ENCODE assay signal across 8 cellular contexts in the genomic region with DNA sequence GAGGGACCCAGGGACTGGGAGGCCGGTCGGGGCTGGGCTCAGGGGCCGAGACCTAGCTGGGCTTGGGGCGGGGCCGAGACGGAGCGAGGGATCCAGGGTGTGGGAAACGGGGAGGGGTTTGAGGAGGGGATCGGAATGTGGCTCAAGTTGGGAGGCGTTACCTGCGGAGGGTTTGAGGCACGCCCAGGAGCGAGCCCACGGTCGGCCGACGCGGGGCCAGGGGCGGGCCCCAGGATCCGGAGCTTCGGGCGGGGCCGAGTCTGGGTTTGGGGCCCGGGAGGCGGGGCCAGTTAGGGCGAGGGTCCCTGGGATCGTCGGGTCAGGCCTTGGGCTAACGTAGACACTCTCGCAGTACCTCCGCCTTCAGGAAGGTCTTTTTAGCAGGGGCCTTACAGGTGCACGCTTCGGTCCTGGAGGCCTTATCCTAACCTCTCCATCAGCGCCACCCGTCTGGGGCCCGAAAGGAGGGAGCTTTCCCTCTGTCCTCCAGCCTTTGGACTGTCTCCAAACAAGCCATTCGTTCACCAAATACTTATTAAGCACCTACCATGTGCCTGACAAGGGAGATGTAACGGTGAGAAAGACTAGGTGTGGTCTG.
A peak's percentile ranks its signal among the peaks of the same experiment; 100 is the strongest.
DNase-seq lines count a peak whose midpoint lies in the region; TF ChIP-seq lines count a peak whose summit lies in the region.
"Not testable (repeated sequence)": the region's sequence is repeated elsewhere in the genome, so short reads cannot be mapped to it uniquely, and the experiment has no call there.

No MANE protein-coding gene starts in this region.

- H3K27ac ChIP-seq in 22Rv1 (peak overlapping the region; percentile 52), dorsolateral prefrontal cortex (peak overlapping the region in 51 of 59 donors; percentile 12 to 94 (median 85))

- H3K27ac Mint-ChIP-seq in activated CD4-positive, alpha-beta memory T cell treated with anti-CD3 and anti-CD28 coated beads, Interleukin-2, amount 10 ng/mL, durations not matched to agents 7 days and 5 days, result peak overlapping the region; percentile 99
- peak overlapping the region; percentile 93 for H3K27ac Mint-ChIP-seq in progenitor cell of endocrine pancreas

- DNase-seq in GM10248 (ENCODE audit: extremely low spot score) (peak; percentile 51), HuH-7.5 (ENCODE audit: low spot score) (peak; percentile 18), NCI-H82 (lab: John Stamatoyannopoulos, UW) (peak; percentile 4), dorsolateral prefrontal cortex (peak in 1 of 10 donors; percentile 29), iris pigment epithelial cell (ENCODE audit: low read depth) (peak; percentile 12), progenitor cell of endocrine pancreas (ENCODE audit: low spot score, unreplicated experiment) (peak; percentile 95)
- not testable (repeated sequence) for DNase-seq in activated CD4-positive, alpha-beta memory T cell treated with anti-CD3 and anti-CD28 coated beads, Interleukin-2, amount 10 ng/mL, durations not matched to agents 7 days and 5 days

- H3K4me3 Mint-ChIP-seq in activated CD4-positive, alpha-beta memory T cell treated with anti-CD3 and anti-CD28 coated beads, Interleukin-2, amount 10 ng/mL, durations not matched to agents 7 days and 5 days, result peak overlapping the region; percentile 96
- H3K4me3 Mint-ChIP-seq in progenitor cell of endocrine pancreas (ENCODE audit: low read depth), result peak overlapping the region; percentile 97

- not testable (repeated sequence) for H3K27me3 ChIP-seq in dorsolateral prefrontal cortex

- H3K27me3 Mint-ChIP-seq in activated CD4-positive, alpha-beta memory T cell treated with anti-CD3 and anti-CD28 coated beads, Interleukin-2, amount 10 ng/mL, durations not matched to agents 7 days and 5 days; progenitor cell of endocrine pancreas: not testable (repeated sequence)

- H3K4me1 Mint-ChIP-seq in activated CD4-positive, alpha-beta memory T cell treated with anti-CD3 and anti-CD28 coated beads, Interleukin-2, amount 10 ng/mL, durations not matched to agents 7 days and 5 days, result peaks cover 16% of the 10 kb centered on the region
- not testable (repeated sequence) for H3K4me1 Mint-ChIP-seq in progenitor cell of endocrine pancreas (ENCODE audit: low read depth)

- TF ChIP-seq CTCF in 22Rv1 (IDR thresholded peaks at IDR 0.05); GM10248 (IDR thresholded peaks at IDR 0.05; ENCODE audit: control extremely low read depth, extremely low read depth, low read depth, missing control alignments); dorsolateral prefrontal cortex (IDR thresholded peaks at IDR 0.05 in 54 of 56, conservative IDR thresholded peaks at IDR 0.05 in 2 of 56; ENCODE audit: low read depth in 1 of 56, partially characterized antibody in 56 of 56); progenitor cell of endocrine pancreas (IDR thresholded peaks at IDR 0.05; ENCODE audit: unreplicated experiment): not testable (repeated sequence)

- intact Hi-C loops in dorsolateral prefrontal cortex (cut with DNase I), result loop anchor here (5.0 to 10.0 kb wide), 2 partner anchors 146 to 209 kb away; no protein-coding TSS in a partner anchor

- H3K4me3 ChIP-seq in dorsolateral prefrontal cortex, result peak overlapping the region; percentile 45 to 89 (median 75)

- H3K9me3 Mint-ChIP-seq in activated CD4-positive, alpha-beta memory T cell treated with anti-CD3 and anti-CD28 coated beads, Interleukin-2, amount 10 ng/mL, durations not matched to agents 7 days and 5 days; progenitor cell of endocrine pancreas (ENCODE audit: low read depth): not testable (repeated sequence)

- H3K36me3 Mint-ChIP-seq in activated CD4-positive, alpha-beta memory T cell treated with anti-CD3 and anti-CD28 coated beads, Interleukin-2, amount 10 ng/mL, durations not matched to agents 7 days and 5 days (ENCODE audit: low read depth); progenitor cell of endocrine pancreas (ENCODE audit: insufficient read depth): not testable (repeated sequence)

- CTCF ChIA-PET in GM10248 (lab: Yijun Ruan, JAX); activated CD4-positive, alpha-beta memory T cell treated with anti-CD3 and anti-CD28 coated beads, Interleukin-2, amount 10 ng/mL, durations not matched to agents 7 days and 5 days (lab: Charles Lee): not testable (repeated sequence)

- POLR2A ChIA-PET in GM10248 (lab: Yijun Ruan, JAX); activated CD4-positive, alpha-beta memory T cell treated with anti-CD3 and anti-CD28 coated beads, Interleukin-2, amount 10 ng/mL, durations not matched to agents 7 days and 5 days (lab: Charles Lee): not testable (repeated sequence)
